15 cellular contexts compared by ENCODE assay signal in genomic region chr22:35128637-35129036, GRCh38.
DNase-seq lines count a peak whose midpoint lies in the region; ATAC-seq and TF ChIP-seq lines count a peak whose summit lies in the region.
"Had no signal": no experiment of that assay in that cellular context is flagged by ENCODE, and none has a peak within 500 bp of the region (broad histone marks: within the 10 kb centered on the region; RNA-seq: fewer than 3 reads in every experiment).

No MANE protein-coding gene starts in this region.

- intact Hi-C loops in left ventricle myocardium superior (cut with micrococcal nuclease), result no loop called here

- DNase-seq in GM13976 (ENCODE audit: low spot score) (peak; percentile 68), NCI-H524 treated with DMSO at 0.1 percent for 48 hours (lab: John Stamatoyannopoulos, UW) (no peak), occipital lobe (lab: John Stamatoyannopoulos, UW) (no peak), left ventricle myocardium superior (no peak), T-helper 17 cell (no peak)
- DNase-seq: activated CD4-positive, alpha-beta T cell treated with anti-CD3 and anti-CD28 coated beads, Interleukin-2, amount 50 U/mL, for 48 hours; activated naive CD4-positive, alpha-beta T cell; DMS 273 treated with DMSO at 0.1 percent for 48 hours; hypothalamus; OCI-M1; stimulated activated CD4-positive, alpha-beta T cell treated with anti-CD3 and anti-CD28 coated beads, Interleukin-15, amount 100 ng/mL, for 24 hours had no signal

- in situ Hi-C loops in GM13976 (cut with MboI; ENCODE audit: low sequenced_read_pairs, unreplicated experiment), result loop anchor here (25.0 kb wide), 1 partner anchor 266 kb away; no protein-coding TSS in a partner anchor

- peak; percentile 49 for ATAC-seq in GM19043 (IDR thresholded peaks at IDR 0.05; ENCODE audit: low read depth, unreplicated experiment)
- ATAC-seq in HG02642 (IDR thresholded peaks at IDR 0.05; ENCODE audit: poor library complexity, unreplicated experiment), result peak; percentile 45
- peak; percentile 48 for ATAC-seq in HG03439 (IDR thresholded peaks at IDR 0.05; ENCODE audit: unreplicated experiment)
- ATAC-seq in left ventricle myocardium superior, result no peak
- ATAC-seq in T-helper 17 cell, result no peak

- no peak overlapping the region for H3K27ac Mint-ChIP-seq in T-helper 17 cell

- H3K36me3 Mint-ChIP-seq in T-helper 17 cell (ENCODE audit: low read depth), result peaks cover 4% of the 10 kb centered on the region

- H3K4me1 Mint-ChIP-seq in T-helper 17 cell, result peaks cover 2% of the 10 kb centered on the region

- no peaks in the 10 kb centered on the region for H3K9me3 ChIP-seq in T-helper 17 cell (ENCODE audit: control insufficient read depth, low read length, poor library complexity, severe bottlenecking)
- H3K9me3 ChIP-seq: vagina had no signal

- TF ChIP-seq CTCF in GM13976 (IDR thresholded peaks at IDR 0.05; ENCODE audit: borderline replicate concordance, control extremely low read depth, extremely low read depth, insufficient read depth, missing control alignments), result no peak

- peaks cover 80% of the 10 kb centered on the region for H3K27me3 Mint-ChIP-seq in T-helper 17 cell

- H3K4me3 Mint-ChIP-seq in T-helper 17 cell, result no peak overlapping the region

Comparison
In these comparisons a context has a peak if more than half of its experiments do, and no peak if none do; other contexts are left out.
1. ATAC-seq: peak in GM19043 (single experiment), HG02642 (single experiment) and HG03439 (single experiment); none in left ventricle myocardium superior (single experiment) and T-helper 17 cell (single experiment).